In the genomic region with DNA sequence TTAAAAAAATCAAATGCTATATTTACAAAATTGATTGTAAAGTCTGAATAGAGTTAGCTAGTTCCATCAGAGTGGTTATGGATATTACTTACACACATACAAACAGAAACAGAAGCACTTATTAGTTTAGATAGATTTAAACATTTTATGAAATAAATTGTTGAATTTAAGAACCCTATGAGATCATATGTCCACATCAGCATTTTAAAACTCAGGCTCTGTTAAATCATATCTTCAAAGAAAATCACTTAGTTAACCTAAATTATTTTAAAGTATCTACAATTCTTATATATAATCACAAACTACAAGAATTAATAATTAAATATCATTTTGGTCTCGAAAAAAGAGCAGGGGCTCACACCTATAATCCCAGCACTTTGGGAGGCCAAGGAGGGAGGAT, we compare ENCODE assay signal across 23 cellular contexts. TPM values are rescaled to one million over a fixed set of nuclear protein-coding genes. Genes with fewer than 3 reads are reported as not detected.
DNase-seq lines count a peak whose midpoint lies in the region; ATAC-seq, FAIRE-seq and TF ChIP-seq lines count a peak whose summit lies in the region.
"Had no signal": no experiment of that assay in that cellular context is flagged by ENCODE, and none has a peak within 500 bp of the region (broad histone marks: within the 10 kb centered on the region; RNA-seq: fewer than 3 reads in every experiment).

No MANE protein-coding gene starts in this region.

- H3K4me3 ChIP-seq in K562 (no peak overlapping the region), pancreas (no peak overlapping the region)
- H3K4me3 ChIP-seq: A549; BLaER1 treated with 17β-estradiol and CSF1 and Interleukin-3, amounts not matched to agents 10 nM and 100 nM had no signal

- peak overlapping the region; percentile 42 for H3K27ac Mint-ChIP-seq in activated T-cell treated with anti-CD3 and anti-CD28 coated beads, Interleukin-2, amount 50 U/mL, for 72 hours
- H3K27ac Mint-ChIP-seq: B cell; CD4-positive, alpha-beta T cell; CD8-positive, alpha-beta T cell had no signal

- BruUV-seq in K562 (replicated peaks; lab: Mats Ljungman, UMichigan), result no TSS peak

- peaks cover 6 to 34% of the 10 kb centered on the region in 2 donors for H3K36me3 Mint-ChIP-seq in activated T-cell treated with anti-CD3 and anti-CD28 coated beads, Interleukin-2, amount 50 U/mL, for 72 hours (ENCODE audit: insufficient read depth in 2 of 2)
- H3K36me3 Mint-ChIP-seq in activated T-cell treated with anti-CD3 and anti-CD28 coated beads, Interleukin-2, amount 50 U/mL, for 4 hours (ENCODE audit: insufficient read depth), result peaks cover 25% of the 10 kb centered on the region

- H2AFZ ChIP-seq in K562 (ENCODE audit: low read depth, low read length), result no peak overlapping the region

- H3K4me1 ChIP-seq in K562 (replicated peaks in 1 of 2; ENCODE audit: control insufficient read depth in 2 of 2, insufficient read depth in 2 of 2, low read length in 2 of 2) (no peaks in the 10 kb centered on the region), pancreas (no peaks in the 10 kb centered on the region)
- H3K4me1 ChIP-seq: A549, Caco-2 had no signal

- FAIRE-seq in K562 (lab: Jason Lieb, UNC) (no peak), pancreas (lab: Jason Lieb, UNC) (peak; percentile 43)
- FAIRE-seq: A549, D721Med, GM12891 had no signal

- H3K36me3 ChIP-seq in K562 (ENCODE audit: control insufficient read depth, insufficient read depth, low read length) (peaks cover 42% of the 10 kb centered on the region), pancreas (peaks cover 0 to 26% (median 14%) of the 10 kb centered on the region in 3 donors)

- no peak for TF ChIP-seq RAD21 in K562 (CRISPR knock-in tag; conservative IDR thresholded peaks at IDR 0.05 in 1 of 2, IDR thresholded peaks at IDR 0.05 in 1 of 2)

- H3K79me2 ChIP-seq in K562 (ENCODE audit: control insufficient read depth, insufficient read depth, low read length), result 0 out of 3 replicates have a peak, but pooled peaks cover 6% of the 10 kb centered on the region

- CTCF ChIA-PET in K562 (lab: Yijun Ruan, JAX; ENCODE audit: low intra/inter-chr PET ratio), result no interaction called here

- TF ChIP-seq EP300 in K562 (IDR thresholded peaks at IDR 0.05; ENCODE audit: low read length), result no peak

- 95% methylated on average over 1 of the region's 1 CpG for WGBS in K562 (ENCODE audit: insufficient coverage, low coverage, missing lambda C conversion rate)
- 95 to 98% methylated on average over 1 of the region's 1 CpG for WGBS in pancreas, 2 donors

- no peak for DNase-seq in activated T-cell treated with anti-CD3 and anti-CD28 coated beads, Interleukin-2, amount 50 U/mL, for 72 hours
- no peak for DNase-seq in activated T-cell treated with anti-CD3 and anti-CD28 coated beads, Interleukin-2, amount 50 U/mL, for 4 hours
- DNase-seq in K562 (ENCODE audit: extremely low read depth in 1 of 4, low spot score in 3 of 4) (no peak), pancreas (no peak), HT-29 (ENCODE audit: low spot score) (no peak), KG1 (lab: John Stamatoyannopoulos, UW) (no peak)
- DNase-seq: AML-193; Caco-2; Calu3; CD4-positive, alpha-beta T cell; CD8-positive, alpha-beta T cell; DMS53; DMS79; DND-41; EL; GF-D8 had no signal

- H3K27me3 ChIP-seq in K562 (ENCODE audit: control insufficient read depth in 2 of 2, insufficient read depth in 2 of 2, low read length in 2 of 2) (no peaks in the 10 kb centered on the region), pancreas (no peaks in the 10 kb centered on the region)
- H3K27me3 ChIP-seq: BLaER1 treated with 17β-estradiol and CSF1 and Interleukin-3, amounts not matched to agents 10 nM and 100 nM had no signal

- TF ChIP-seq CTCF in K562 (IDR thresholded peaks at IDR 0.05 in 2 of 3, conservative IDR thresholded peaks at IDR 0.05 in 1 of 3; ENCODE audit: insufficient read depth in 2 of 3, low read depth in 1 of 3, low read length in 3 of 3) (no peak), pancreas (IDR thresholded peaks at IDR 0.05) (no peak)

- no peaks in the 10 kb centered on the region for H3K9me3 Mint-ChIP-seq in activated T-cell treated with anti-CD3 and anti-CD28 coated beads, Interleukin-2, amount 50 U/mL, for 72 hours
- peaks cover under 1% of the 10 kb centered on the region for H3K9me3 Mint-ChIP-seq in activated T-cell treated with anti-CD3 and anti-CD28 coated beads, Interleukin-2, amount 50 U/mL, for 4 hours
- H3K9me3 Mint-ChIP-seq: CD4-positive, alpha-beta T cell; CD8-positive, alpha-beta T cell had no signal

- H3K4me3 Mint-ChIP-seq in activated T-cell treated with anti-CD3 and anti-CD28 coated beads, Interleukin-2, amount 50 U/mL, for 72 hours, result no peak overlapping the region
- no peak overlapping the region for H3K4me3 Mint-ChIP-seq in activated T-cell treated with anti-CD3 and anti-CD28 coated beads, Interleukin-2, amount 50 U/mL, for 4 hours
- H3K4me3 Mint-ChIP-seq: B cell; CD4-positive, alpha-beta T cell; CD8-positive, alpha-beta T cell had no signal

- H3K4me2 ChIP-seq in K562 (ENCODE audit: insufficient read depth, low read length), result no peak overlapping the region
- H3K4me2 ChIP-seq: A549; BLaER1 treated with 17β-estradiol and CSF1 and Interleukin-3, amounts not matched to agents 10 nM and 100 nM had no signal

- no peaks in the 10 kb centered on the region for H4K20me1 ChIP-seq in K562 (replicated peaks; ENCODE audit: control insufficient read depth, insufficient read depth, low read length)

- H3K27ac ChIP-seq in K562 (ENCODE audit: extremely low read depth, low read depth, low read length) (no peak overlapping the region), pancreas (no peak overlapping the region)
- H3K27ac ChIP-seq: 22Rv1; A549; BLaER1 treated with 17β-estradiol and CSF1 and Interleukin-3, amounts not matched to agents 10 nM and 100 nM; C4-2B had no signal

- POLR2A ChIA-PET in K562 (lab: Yijun Ruan, JAX), result interaction anchor here (0.6 to 1.1 kb wide), 5 partner anchors 21 to 1731 kb away, joined by 3 to 5 read pairs (median 3); no protein-coding TSS in a partner anchor

- H3K27me3 Mint-ChIP-seq in activated T-cell treated with anti-CD3 and anti-CD28 coated beads, Interleukin-2, amount 50 U/mL, for 72 hours (ENCODE audit: low read depth), result no peaks in the 10 kb centered on the region
- no peaks in the 10 kb centered on the region for H3K27me3 Mint-ChIP-seq in activated T-cell treated with anti-CD3 and anti-CD28 coated beads, Interleukin-2, amount 50 U/mL, for 4 hours (ENCODE audit: low read depth)
- H3K27me3 Mint-ChIP-seq: B cell; CD4-positive, alpha-beta T cell had no signal

- in situ Hi-C loops in K562 (cut with MboI), result no loop called here

- H3K4me1 Mint-ChIP-seq in activated T-cell treated with anti-CD3 and anti-CD28 coated beads, Interleukin-2, amount 50 U/mL, for 72 hours (ENCODE audit: low read depth), result peaks cover 9% of the 10 kb centered on the region
- H3K4me1 Mint-ChIP-seq in activated T-cell treated with anti-CD3 and anti-CD28 coated beads, Interleukin-2, amount 50 U/mL, for 4 hours (ENCODE audit: low read depth), result peaks cover 4% of the 10 kb centered on the region
- H3K4me1 Mint-ChIP-seq: B cell had no signal

- H3K9me3 ChIP-seq in K562 (replicated peaks; ENCODE audit: control insufficient read depth, insufficient read depth, low read depth, low read length), result no peaks in the 10 kb centered on the region
- H3K9me3 ChIP-seq in pancreas, result no peaks in the 10 kb centered on the region
- H3K9me3 ChIP-seq: A549; BLaER1 treated with 17β-estradiol and CSF1 and Interleukin-3, amounts not matched to agents 10 nM and 100 nM; Caco-2 had no signal

- no peak for TF ChIP-seq POLR2A in K562 (conservative IDR thresholded peaks at IDR 0.05)

- intact Hi-C loops in K562 (cut with micrococcal nuclease), result no loop called here
- intact Hi-C loops in pancreas (cut with DNase I), result no loop called here

- H3K9ac ChIP-seq in K562 (ENCODE audit: insufficient read depth in 1 of 2, low read depth in 2 of 2, low read length in 2 of 2), result no peak overlapping the region
- H3K9ac ChIP-seq: BLaER1 treated with 17β-estradiol and CSF1 and Interleukin-3, amounts not matched to agents 10 nM and 100 nM had no signal

- no peak for ATAC-seq in activated T-cell treated with anti-CD3 and anti-CD28 coated beads, Interleukin-2, amount 50 U/mL, for 72 hours (replicated peaks in 1 of 2)
- ATAC-seq in activated T-cell treated with anti-CD3 and anti-CD28 coated beads, Interleukin-2, amount 50 U/mL, for 4 hours, result no peak
- ATAC-seq in K562 (no peak), pancreas (no peak)
- ATAC-seq: A549; CD8-positive, alpha-beta T cell had no signal

- H3K9me1 ChIP-seq in K562 (ENCODE audit: control insufficient read depth, insufficient read depth, low read length), result no peaks in the 10 kb centered on the region

TF ChIP-seq in K562, 482 proteins besides CTCF, POLR2A, EP300 and RAD21 (continues in another document):
- no peak for TF ChIP-seq ZNF644 (tag; IDR thresholded peaks at IDR 0.05; ENCODE audit: low read depth)
- TF ChIP-seq BHLHE40 (IDR thresholded peaks at IDR 0.05; ENCODE audit: low read length), result no peak
- TF ChIP-seq ZNF316 (IDR thresholded peaks at IDR 0.05), result peak; percentile 53
- no peak for TF ChIP-seq NUFIP1 (IDR thresholded peaks at IDR 0.05; ENCODE audit: partially characterized antibody)

RNA-seq across cellular contexts. Expression of gene HELZ, which starts 42.5 kb away (rescaled TPM):
- 10 to 100 TPM; 51.3 to 52.0 TPM for total RNA-seq in activated T-cell treated with anti-CD3 and anti-CD28 coated beads, Interleukin-2, amount 50 U/mL, for 72 hours
- total RNA-seq in activated T-cell treated with anti-CD3 and anti-CD28 coated beads, Interleukin-2, amount 50 U/mL, for 4 hours, result 10 to 100 TPM; 41.1 to 47.2 (median 46.6) TPM
- total RNA-seq in K562 (2011; cell fraction: chromatin; rRNA removed; ENCODE audit: low replicate concordance), result 122 and 381 TPM in 2 replicates
- total RNA-seq in K562 (2011; cell fraction: nucleolus; rRNA removed), result 40.2 and 76.2 TPM in 2 replicates
- total RNA-seq in K562 (2011; cell fraction: nucleoplasm; rRNA removed), result 95.5 and 139 TPM in 2 replicates
- total RNA-seq in K562 (2014; rRNA removed) (12.9 and 18.6 TPM in 2 replicates), K562 (2014; rRNA removed; fragmentation: Illumina TruSeq; extraction: Trizol) (34.2 and 39.6 TPM in 2 replicates), K562 (2015; rRNA removed; fragmentation: Illumina TruSeq; extraction: Trizol) (24.0 and 25.1 TPM in 2 replicates), K562 (2021) (39.8 TPM in 2 replicates), pancreas (10 to 100 TPM; 17.4 to 36.6 (median 26.2) TPM)
- polyA plus RNA-seq in K562 (2011; rRNA removed) (23.7 and 25.4 TPM in 2 replicates), K562 (2014; fragmentation: Illumina TruSeq; extraction: Trizol) (13.4 and 17.3 TPM in 2 replicates), K562 (2014; fragmentation: Nextera tagmentation; extraction: Ambion mirVana) (10 to 100 TPM in 1 of 2 experiments, 1 to 10 TPM in 1; 5.2 to 11.3 TPM), K562 (2014; rRNA removed) (7.7 and 8.9 TPM in 2 replicates), pancreas (1 to 10 TPM; 4.1 to 4.6 TPM)
- polyA plus RNA-seq in K562 (2011; cell fraction: cytosol; rRNA removed), result 8.3 and 13.5 TPM in 2 replicates
- 21.2 and 23.2 TPM in 2 replicates for polyA plus RNA-seq in K562 (2011; cell fraction: nucleus; rRNA removed)
- polyA plus RNA-seq in K562 (2012), result 5.8 and 15.1 TPM in 2 replicates
- polyA minus RNA-seq in K562 (2011; rRNA and poly(A)+ RNA removed), result 140 and 161 TPM in 2 replicates
- polyA minus RNA-seq in K562 (2011; cell fraction: cytosol; rRNA and poly(A)+ RNA removed), result 43.3 and 44.0 TPM in 2 replicates
- 48.1 and 120 TPM in 2 replicates for polyA minus RNA-seq in K562 (2011; cell fraction: nucleus; rRNA and poly(A)+ RNA removed)
- total RNA-seq in HT-29 (2014; rRNA removed; shearing (Covaris generic)), result 18.2 and 22.9 TPM in 2 replicates
